ENCODE assay signal across 17 cellular contexts in genomic region chr1:56404561-56405030, GRCh38.
A peak's percentile ranks its signal among the peaks of the same experiment; 100 is the strongest.
DNase-seq lines count a peak whose midpoint lies in the region; ATAC-seq and TF ChIP-seq lines count a peak whose summit lies in the region.
"Had no signal": no experiment of that assay in that cellular context is flagged by ENCODE, and none has a peak within 500 bp of the region (broad histone marks: within the 10 kb centered on the region; RNA-seq: fewer than 3 reads in every experiment).

No MANE protein-coding gene starts in this region.

- H3K27me3 ChIP-seq in SJSA1 (replicated peaks) (no peaks in the 10 kb centered on the region), tibial artery (no peaks in the 10 kb centered on the region)
- H3K27me3 ChIP-seq: esophagus muscularis mucosa had no signal

- H3K27me3 Mint-ChIP-seq in naive B cell, result no peaks in the 10 kb centered on the region
- H3K27me3 Mint-ChIP-seq in CD14-positive monocyte (ENCODE audit: low read depth in 3 of 3), result peaks cover 2 to 7% (median 6%) of the 10 kb centered on the region in 3 donors
- H3K27me3 Mint-ChIP-seq: stimulated activated naive CD8-positive, alpha-beta T cell treated with anti-CD3 and anti-CD28 coated beads, Interleukin-15, amount 100 ng/mL, for 72 hours had no signal

- H3K4me1 Mint-ChIP-seq in naive B cell (peaks cover 39 to 57% (median 48%) of the 10 kb centered on the region in 3 donors), CD14-positive monocyte (no peaks in the 10 kb centered on the region)
- H3K4me1 Mint-ChIP-seq: stimulated activated naive CD8-positive, alpha-beta T cell treated with anti-CD3 and anti-CD28 coated beads, Interleukin-15, amount 100 ng/mL, for 72 hours had no signal

- H3K4me3 ChIP-seq in SJSA1, result no peak overlapping the region
- H3K4me3 ChIP-seq in tibial artery, result peak overlapping the region; percentile 2 to 19

- H3K4me1 ChIP-seq in SJSA1 (replicated peaks) (peaks cover 66% of the 10 kb centered on the region), tibial artery (peaks cover 0 to 16% (median 13%) of the 10 kb centered on the region in 4 donors)

- ATAC-seq in naive B cell (ENCODE audit: low read depth in 2 of 2), result no peak
- ATAC-seq: left colon; stimulated activated naive CD8-positive, alpha-beta T cell treated with anti-CD3 and anti-CD28 coated beads, Interleukin-15, amount 100 ng/mL, for 72 hours had no signal

- H3K36me3 Mint-ChIP-seq in naive B cell (peaks cover 0 to 6% of the 10 kb centered on the region in 2 donors), CD14-positive monocyte (no peaks in the 10 kb centered on the region)

- H3K9me3 Mint-ChIP-seq in naive B cell (peaks cover 0 to 3% (median 0%) of the 10 kb centered on the region in 7 donors), CD14-positive monocyte (peaks cover 0 to 3% (median 0%) of the 10 kb centered on the region in 7 donors)
- H3K9me3 Mint-ChIP-seq: stimulated activated naive CD8-positive, alpha-beta T cell treated with anti-CD3 and anti-CD28 coated beads, Interleukin-15, amount 100 ng/mL, for 72 hours; T-helper 2 cell treated with Interferon-gamma antibody and Interleukin-4, amounts not matched to agents 5 μg/mL and 100 μg/mL, for 36 hours had no signal

- TF ChIP-seq CTCF in tibial artery (IDR thresholded peaks at IDR 0.05) (no peak), CD14-positive monocyte (IDR thresholded peaks at IDR 0.05) (no peak)

- DNase-seq in SJSA1 (ENCODE audit: low read depth in 1 of 2, low spot score in 2 of 2) (peak; percentile 80 to 89), fibroblast of gingiva (ENCODE audit: low read depth) (peak; percentile 17), naive B cell (no peak), tibial artery (peak in 1 of 2 donors; percentile 69), NCI-H2081 (lab: John Stamatoyannopoulos, UW) (no peak), SK-N-DZ (ENCODE audit: low spot score) (no peak), CD14-positive monocyte (ENCODE audit: low spot score) (no peak)
- DNase-seq: activated CD4-positive, alpha-beta T cell treated with anti-CD3 and anti-CD28 coated beads for 1 hour; activated naive CD4-positive, alpha-beta T cell; C1 segment of cervical spinal cord; left colon; NCI-H1930; stimulated activated CD4-positive, alpha-beta T cell treated with anti-CD3 and anti-CD28 coated beads, Interleukin-15, amount 100 ng/mL, for 24 hours; stimulated activated naive CD8-positive, alpha-beta T cell treated with anti-CD3 and anti-CD28 coated beads, Interleukin-15, amount 100 ng/mL, for 72 hours had no signal

- no peaks in the 10 kb centered on the region for H3K36me3 ChIP-seq in SJSA1
- H3K36me3 ChIP-seq in tibial artery, result no peaks in the 10 kb centered on the region
- H3K36me3 ChIP-seq: esophagus muscularis mucosa had no signal

- H3K4me3 Mint-ChIP-seq in naive B cell (peak overlapping the region in 7 of 8 donors; percentile 31 to 71 (median 55)), CD14-positive monocyte (no peak overlapping the region)
- H3K4me3 Mint-ChIP-seq: stimulated activated naive CD8-positive, alpha-beta T cell treated with anti-CD3 and anti-CD28 coated beads, Interleukin-15, amount 100 ng/mL, for 72 hours; T-helper 2 cell treated with Interferon-gamma antibody and Interleukin-4, amounts not matched to agents 5 μg/mL and 100 μg/mL, for 36 hours had no signal

- intact Hi-C loops in tibial artery (cut with DNase I; ENCODE audit: low total_unique reads), result no loop called here
- intact Hi-C loops in CD14-positive monocyte (cut with micrococcal nuclease), result loop anchor here in 1 of 2 donors (5.0 kb wide), 1 partner anchor 173 kb away; the partner anchor contains the start of gene PLPP3

- H3K27ac Mint-ChIP-seq in naive B cell, result peak overlapping the region in 5 of 6 donors; percentile 8 to 94 (median 80)
- H3K27ac Mint-ChIP-seq in CD14-positive monocyte, result no peak overlapping the region
- H3K27ac Mint-ChIP-seq: progenitor cell of endocrine pancreas; stimulated activated naive CD8-positive, alpha-beta T cell treated with anti-CD3 and anti-CD28 coated beads, Interleukin-15, amount 100 ng/mL, for 72 hours; T-helper 2 cell treated with Interferon-gamma antibody and Interleukin-4, amounts not matched to agents 5 μg/mL and 100 μg/mL, for 36 hours had no signal

- H3K9me3 ChIP-seq in SJSA1 (replicated peaks), result peaks cover 4% of the 10 kb centered on the region; the same call in 1 of the 2 replicates
- no peaks in the 10 kb centered on the region for H3K9me3 ChIP-seq in tibial artery

- peak overlapping the region; percentile 89 for H3K27ac ChIP-seq in SJSA1
- H3K27ac ChIP-seq in tibial artery, result peak overlapping the region; percentile 71 to 72

Comparison
In these comparisons a context has a peak if more than half of its experiments do, and no peak if none do; other contexts are left out.
1. DNase-seq: peak in SJSA1 (2 of 2) and fibroblast of gingiva (single experiment); none in naive B cell (single experiment), NCI-H2081 (0 of 2), SK-N-DZ (single experiment) and CD14-positive monocyte (single experiment).
2. H3K27ac Mint-ChIP-seq: peak in naive B cell (5 of 6); none in CD14-positive monocyte (0 of 7).
3. H3K4me3 Mint-ChIP-seq: peak in naive B cell (7 of 8); none in CD14-positive monocyte (0 of 2).